3 cellular contexts compared by ENCODE assay signal in genomic region chr1:84902773-84903172, GRCh38. TPM values are rescaled to one million over a fixed set of nuclear protein-coding genes. Genes with fewer than 3 reads are reported as not detected.
"Had no signal": no experiment of that assay in that cellular context is flagged by ENCODE, and none has a peak within 500 bp of the region (broad histone marks: within the 10 kb centered on the region; RNA-seq: fewer than 3 reads in every experiment).

No MANE protein-coding gene starts in this region.

RNA-seq across cellular contexts. Expression of gene LPAR3, which starts 9.8 kb away (rescaled TPM):
- total RNA-seq: osteoblast, sigmoid colon had no signal
- polyA plus RNA-seq: neural cell had no signal
